Comparison of ENCODE assay signal across 10 cellular contexts in genomic region chr13:93226065-93226622, GRCh38. TPM values are rescaled to one million over a fixed set of nuclear protein-coding genes. Genes with fewer than 3 reads are reported as not detected.
DNase-seq lines count a peak whose midpoint lies in the region; ATAC-seq, FAIRE-seq and TF ChIP-seq lines count a peak whose summit lies in the region.
"Had no signal": no experiment of that assay in that cellular context is flagged by ENCODE, and none has a peak within 500 bp of the region (broad histone marks: within the 10 kb centered on the region; RNA-seq: fewer than 3 reads in every experiment).

No MANE protein-coding gene starts in this region.

- no peak for TF ChIP-seq RAD21 in A549 (conservative IDR thresholded peaks at IDR 0.05 in 1 of 2, IDR thresholded peaks at IDR 0.05 in 1 of 2)

- no peak for TF ChIP-seq EP300 in A549 (IDR thresholded peaks at IDR 0.05)

- 3% methylated on average over 5 of the region's 5 CpGs for WGBS in A549 (ENCODE audit: missing lambda C conversion rate)

- peaks cover 12% of the 10 kb centered on the region; the same call in 2 of the 3 replicates for H3K4me1 ChIP-seq in A549
- H3K4me1 ChIP-seq in endocrine pancreas (ENCODE audit: control insufficient read depth, insufficient read depth, low read length), result peaks cover 11% of the 10 kb centered on the region
- H3K4me1 ChIP-seq in naive thymus-derived CD4-positive, alpha-beta T cell (ENCODE audit: control insufficient read depth in 2 of 2, insufficient read depth in 2 of 2, low read length in 2 of 2), result no peaks in the 10 kb centered on the region

- TF ChIP-seq CTCF in A549 (IDR thresholded peaks at IDR 0.05) (no peak), LNCaP clone FGC (IDR thresholded peaks at IDR 0.05; ENCODE audit: control insufficient read depth, extremely low read depth, insufficient read depth) (no peak), nephron progenitor cell (IDR thresholded peaks at IDR 0.05) (no peak)

- ATAC-seq in A549, result no peak
- ATAC-seq in stimulated activated memory B cell treated with anti-CD40 and anti-IgM and Interleukin-4, amounts not matched to agents 10 μg/mL and 1 μg/mL and 100 μg/mL, for 72 hours, result no peak
- ATAC-seq in naive thymus-derived CD4-positive, alpha-beta T cell, result no peak

- no peak for FAIRE-seq in A549 (lab: Jason Lieb, UNC)

- no peaks in the 10 kb centered on the region for H3K27me3 Mint-ChIP-seq in nephron progenitor cell (ENCODE audit: low read depth, poor library complexity)
- peaks cover 35% of the 10 kb centered on the region for H3K27me3 Mint-ChIP-seq in stimulated activated memory B cell treated with anti-CD40 and anti-IgM and Interleukin-4, amounts not matched to agents 10 μg/mL and 1 μg/mL and 100 μg/mL, for 72 hours
- peaks cover 36 to 61% (median 54%) of the 10 kb centered on the region in 5 donors for H3K27me3 Mint-ChIP-seq in naive thymus-derived CD4-positive, alpha-beta T cell

- peaks cover 7% of the 10 kb centered on the region for H3K36me3 Mint-ChIP-seq in nephron progenitor cell (ENCODE audit: low read depth)
- H3K36me3 Mint-ChIP-seq in stimulated activated memory B cell treated with anti-CD40 and anti-IgM and Interleukin-4, amounts not matched to agents 10 μg/mL and 1 μg/mL and 100 μg/mL, for 72 hours, result no peaks in the 10 kb centered on the region
- H3K36me3 Mint-ChIP-seq in naive thymus-derived CD4-positive, alpha-beta T cell, result peaks cover 0 to 10% (median 0%) of the 10 kb centered on the region in 5 donors

- intact Hi-C loops in naive thymus-derived CD4-positive, alpha-beta T cell (cut with micrococcal nuclease), result loop anchor here in 1 of 2 donors (10.0 kb wide), 1 partner anchor 1479 kb away; no protein-coding TSS in a partner anchor

- H3K27me3 ChIP-seq in endocrine pancreas (ENCODE audit: control insufficient read depth, insufficient read depth, low read length), result no peaks in the 10 kb centered on the region
- peaks cover 0 to 4% of the 10 kb centered on the region in 2 donors for H3K27me3 ChIP-seq in naive thymus-derived CD4-positive, alpha-beta T cell (ENCODE audit: control insufficient read depth in 2 of 2, insufficient read depth in 2 of 2, low read length in 2 of 2)

- H3K4me3 ChIP-seq in A549 (peak overlapping the region; percentile 63), LNCaP clone FGC (ENCODE audit: low read depth, low read length) (peak overlapping the region; percentile 64), endocrine pancreas (ENCODE audit: control insufficient read depth, insufficient read depth, low read length) (peak overlapping the region; percentile 93)
- H3K4me3 ChIP-seq in naive thymus-derived CD4-positive, alpha-beta T cell (ENCODE audit: low read length), result no peak overlapping the region

- DNase-seq in A549 (ENCODE audit: low read depth in 1 of 2, low spot score in 1 of 2) (no peak), LNCaP clone FGC (ENCODE audit: low read depth) (no peak), nephron progenitor cell (no peak), NCI-H524 treated with DMSO at 0.1 percent for 48 hours (lab: John Stamatoyannopoulos, UW) (no peak)
- DNase-seq in stimulated activated CD4-positive, alpha-beta T cell treated with anti-CD3 and anti-CD28 coated beads, Interleukin-2, amount 100 ng/mL, for 48 hours, result no peak
- no peak for DNase-seq in naive thymus-derived CD4-positive, alpha-beta T cell
- DNase-seq: stimulated activated CD4-positive, alpha-beta T cell treated with anti-CD3 and anti-CD28 coated beads, Interleukin-2, amount 100 ng/mL, for 24 hours had no signal

- no peaks in the 10 kb centered on the region for H3K9me3 ChIP-seq in A549
- no peaks in the 10 kb centered on the region for H3K9me3 ChIP-seq in endocrine pancreas (ENCODE audit: control insufficient read depth, low read length)
- H3K9me3 ChIP-seq in naive thymus-derived CD4-positive, alpha-beta T cell (ENCODE audit: control insufficient read depth in 2 of 3, low read length in 3 of 3), result no peaks in the 10 kb centered on the region

- H3K9me3 Mint-ChIP-seq in nephron progenitor cell, result peaks cover 11% of the 10 kb centered on the region
- peaks cover 4% of the 10 kb centered on the region for H3K9me3 Mint-ChIP-seq in stimulated activated memory B cell treated with anti-CD40 and anti-IgM and Interleukin-4, amounts not matched to agents 10 μg/mL and 1 μg/mL and 100 μg/mL, for 72 hours
- peaks cover 0 to 9% (median 0%) of the 10 kb centered on the region in 11 donors for H3K9me3 Mint-ChIP-seq in naive thymus-derived CD4-positive, alpha-beta T cell
- H3K9me3 Mint-ChIP-seq: T-helper 1 cell treated with Interleukin-12 subunit alpha and Interleukin-12 subunit beta and Interleukin-4 antibody, amounts not matched to agents 30 μg/mL and 1 μg/mL, for 36 hours had no signal

- peak overlapping the region; percentile 76 for H3K4me2 ChIP-seq in A549

- no peak for TF ChIP-seq POLR2A in A549 (IDR thresholded peaks at IDR 0.05; ENCODE audit: low read length)

- H3K4me1 Mint-ChIP-seq in nephron progenitor cell, result peaks cover 55% of the 10 kb centered on the region
- no peaks in the 10 kb centered on the region for H3K4me1 Mint-ChIP-seq in stimulated activated memory B cell treated with anti-CD40 and anti-IgM and Interleukin-4, amounts not matched to agents 10 μg/mL and 1 μg/mL and 100 μg/mL, for 72 hours
- peaks cover 0 to 16% (median 0%) of the 10 kb centered on the region in 7 donors for H3K4me1 Mint-ChIP-seq in naive thymus-derived CD4-positive, alpha-beta T cell

- H3K27ac ChIP-seq in A549, result peak overlapping the region; percentile 85 to 92
- H3K27ac ChIP-seq in naive thymus-derived CD4-positive, alpha-beta T cell (ENCODE audit: low read depth, low read length), result no peak overlapping the region

- peak overlapping the region; percentile 54 for H3K9ac ChIP-seq in endocrine pancreas (ENCODE audit: control insufficient read depth, insufficient read depth, low read length)

- POLR2A ChIA-PET in A549 (lab: Yijun Ruan, JAX), result no interaction called here
- POLR2A ChIA-PET in naive thymus-derived CD4-positive, alpha-beta T cell (lab: Charles Lee), result no interaction called here

- no peaks in the 10 kb centered on the region for H3K36me3 ChIP-seq in endocrine pancreas (ENCODE audit: control insufficient read depth, insufficient read depth, low read length)
- H3K36me3 ChIP-seq in naive thymus-derived CD4-positive, alpha-beta T cell (ENCODE audit: control insufficient read depth in 2 of 3, insufficient read depth in 3 of 3, low read length in 3 of 3), result no peaks in the 10 kb centered on the region

- H3K27ac Mint-ChIP-seq in nephron progenitor cell, result peak overlapping the region; percentile 98
- H3K27ac Mint-ChIP-seq in stimulated activated memory B cell treated with anti-CD40 and anti-IgM and Interleukin-4, amounts not matched to agents 10 μg/mL and 1 μg/mL and 100 μg/mL, for 72 hours, result no peak overlapping the region
- H3K27ac Mint-ChIP-seq in naive thymus-derived CD4-positive, alpha-beta T cell, result no peak overlapping the region
- H3K27ac Mint-ChIP-seq: T-helper 1 cell treated with Interleukin-12 subunit alpha and Interleukin-12 subunit beta and Interleukin-4 antibody, amounts not matched to agents 30 μg/mL and 1 μg/mL, for 36 hours had no signal

- CTCF ChIA-PET in A549 (lab: Yijun Ruan, JAX), result interaction anchor here (0.9 kb wide), 1 partner anchor 209 kb away, joined by 4 read pairs; no protein-coding TSS in a partner anchor
- CTCF ChIA-PET in naive thymus-derived CD4-positive, alpha-beta T cell (lab: Charles Lee), result no interaction called here

- peak overlapping the region; percentile 98 for H3K4me3 Mint-ChIP-seq in nephron progenitor cell
- no peak overlapping the region for H3K4me3 Mint-ChIP-seq in stimulated activated memory B cell treated with anti-CD40 and anti-IgM and Interleukin-4, amounts not matched to agents 10 μg/mL and 1 μg/mL and 100 μg/mL, for 72 hours
- no peak overlapping the region for H3K4me3 Mint-ChIP-seq in naive thymus-derived CD4-positive, alpha-beta T cell
- H3K4me3 Mint-ChIP-seq: T-helper 1 cell treated with Interleukin-12 subunit alpha and Interleukin-12 subunit beta and Interleukin-4 antibody, amounts not matched to agents 30 μg/mL and 1 μg/mL, for 36 hours had no signal

TF ChIP-seq in A549, 52 proteins besides CTCF, POLR2A, EP300 and RAD21 (continues in another document):
- TF ChIP-seq ATOH8 (CRISPR knock-in tag; IDR thresholded peaks at IDR 0.05; ENCODE audit: low read depth), result no peak
- no peak for TF ChIP-seq KDM5A (IDR thresholded peaks at IDR 0.05)
- TF ChIP-seq ZFP36 (IDR thresholded peaks at IDR 0.05; ENCODE audit: borderline replicate concordance, partially characterized antibody), result no peak
- no peak for TF ChIP-seq HEYL (CRISPR knock-in tag; IDR thresholded peaks at IDR 0.05)
- no peak for TF ChIP-seq CBX8 (IDR thresholded peaks at IDR 0.05)
- TF ChIP-seq NR3C1 (IDR thresholded peaks at IDR 0.05), result no peak

RNA-seq across cellular contexts. Expression of gene GPC6, which starts 0.5 kb away (rescaled TPM):
- polyA plus RNA-seq in A549 (2011; rRNA removed), result 14.4 and 14.5 TPM in 2 replicates
- polyA plus RNA-seq in A549 (2012; cell fraction: cytosol; rRNA removed), result 1.8 and 2.3 TPM in 2 replicates
- 2.0 and 2.3 TPM in 2 replicates for polyA plus RNA-seq in A549 (2012; cell fraction: nucleus; rRNA removed)
- 6.6 to 9.0 TPM (median 8.0 TPM) in 3 replicates for polyA plus RNA-seq in A549 (2017; fragmentation: RNase III; extraction: RNeasy Plus Mini Kit Qiagen cat#74134 plus additional on column Dnase treatment)
- 38.8 and 40.3 TPM in 2 replicates for polyA minus RNA-seq in A549 (2011; rRNA and poly(A)+ RNA removed)
- not detected for total RNA-seq in naive thymus-derived CD4-positive, alpha-beta T cell
- not detected for polyA plus RNA-seq in naive thymus-derived CD4-positive, alpha-beta T cell
